Comparison of ENCODE assay signal across 23 cellular contexts in the genomic region with DNA sequence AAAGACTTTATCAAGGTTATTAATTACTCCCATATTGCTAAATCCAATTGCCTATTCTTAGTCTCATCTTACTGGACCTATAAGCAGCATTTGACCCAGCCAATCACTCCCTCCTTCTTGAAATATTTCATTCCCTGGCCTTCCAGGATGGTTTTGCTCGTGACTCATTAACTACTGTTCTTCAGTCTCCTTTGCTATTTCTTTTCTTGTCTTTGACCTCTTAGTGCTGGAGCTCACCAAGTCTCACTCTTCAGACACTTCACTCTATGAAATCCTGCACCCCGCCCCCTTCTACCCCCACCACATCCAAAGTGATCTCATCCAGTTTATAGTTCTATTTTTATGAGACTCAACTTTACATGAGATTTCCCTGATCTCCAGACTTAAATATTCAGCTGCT.
DNase-seq lines count a peak whose midpoint lies in the region; ATAC-seq and TF ChIP-seq lines count a peak whose summit lies in the region.
"Had no signal": no experiment of that assay in that cellular context is flagged by ENCODE, and none has a peak within 500 bp of the region (broad histone marks: within the 10 kb centered on the region; RNA-seq: fewer than 3 reads in every experiment).

No MANE protein-coding gene starts in this region.

- no peaks in the 10 kb centered on the region for H3K9me3 Mint-ChIP-seq in Caco-2 (ENCODE audit: unreplicated experiment)

- TF ChIP-seq POLR2A in breast epithelium (IDR thresholded peaks at IDR 0.05): no peak

- H4K20me1 ChIP-seq in mammary epithelial cell (ENCODE audit: insufficient read depth, low read length): no peaks in the 10 kb centered on the region

- WGBS in mammary epithelial cell (ENCODE audit: low coverage, missing lambda C conversion rate): 94% methylated on average over 1 of the region's 2 CpGs

- H3K36me3 ChIP-seq in mammary epithelial cell (ENCODE audit: insufficient read depth, low read length) (no peaks in the 10 kb centered on the region), breast epithelium (no peaks in the 10 kb centered on the region), Caco-2 (ENCODE audit: control insufficient read depth, insufficient read depth, low read length) (no peaks in the 10 kb centered on the region)
- H3K36me3 ChIP-seq: MG63 had no signal

- no peaks in the 10 kb centered on the region for H3K4me1 Mint-ChIP-seq in Caco-2 (ENCODE audit: low read depth, unreplicated experiment)

- TF ChIP-seq CTCF in mammary epithelial cell (conservative IDR thresholded peaks at IDR 0.05 in 1 of 2, IDR thresholded peaks at IDR 0.05 in 1 of 2; ENCODE audit: extremely low read depth in 1 of 2, insufficient read depth in 1 of 2, low read depth in 1 of 2, low read length in 2 of 2) (no peak), breast epithelium (IDR thresholded peaks at IDR 0.05) (no peak), Caco-2 (IDR thresholded peaks at IDR 0.05; ENCODE audit: insufficient read depth in 1 of 2, low read depth in 1 of 2, low read length in 1 of 2, severe bottlenecking in 1 of 2, unreplicated experiment in 1 of 2) (no peak)

- ATAC-seq in GM18870 (IDR thresholded peaks at IDR 0.05; ENCODE audit: unreplicated experiment): no peak

- peaks cover 7% of the 10 kb centered on the region for H3K4me1 ChIP-seq in mammary epithelial cell (ENCODE audit: insufficient read depth, low read length)
- no peaks in the 10 kb centered on the region for H3K4me1 ChIP-seq in breast epithelium
- no peaks in the 10 kb centered on the region for H3K4me1 ChIP-seq in Caco-2

- no TSS peak for BruUV-seq in mammary epithelial cell (replicated peaks; lab: Mats Ljungman, UMichigan)
- no TSS peak for BruUV-seq in Caco-2 (replicated peaks; lab: Mats Ljungman, UMichigan)

- POLR2A ChIA-PET in Caco-2 (lab: Charles Lee): no interaction called here

- CTCF ChIA-PET in mammary epithelial cell (lab: Charles Lee; ENCODE audit: low non-redundant PET): no interaction called here
- CTCF ChIA-PET in Caco-2 (lab: Charles Lee): no interaction called here

- intact Hi-C loops in mammary epithelial cell (cut with micrococcal nuclease): no loop called here
- intact Hi-C loops in breast epithelium (cut with DNase I; ENCODE audit: low total_unique reads): no loop called here
- intact Hi-C loops in Caco-2 (cut with micrococcal nuclease; ENCODE audit: unreplicated experiment): no loop called here

- H3K4me3 ChIP-seq in mammary epithelial cell (replicated peaks in 1 of 3; ENCODE audit: insufficient read depth in 1 of 3, low read depth in 2 of 3, low read length in 3 of 3): no peak overlapping the region
- no peak overlapping the region for H3K4me3 ChIP-seq in breast epithelium
- H3K4me3 ChIP-seq in Caco-2 (ENCODE audit: low read depth, low read length): no peak overlapping the region
- H3K4me3 ChIP-seq: MG63, PC-9 had no signal

- H3K27ac ChIP-seq in mammary epithelial cell (ENCODE audit: insufficient read depth, low read depth, low read length) (no peak overlapping the region), breast epithelium (no peak overlapping the region)
- H3K27ac ChIP-seq: 22Rv1, C4-2B, PC-9, RWPE1 had no signal

- H3K27me3 ChIP-seq in mammary epithelial cell (ENCODE audit: insufficient read depth, low read length) (no peaks in the 10 kb centered on the region), breast epithelium (no peaks in the 10 kb centered on the region), Caco-2 (replicated peaks; ENCODE audit: control insufficient read depth, insufficient read depth, low read length) (no peaks in the 10 kb centered on the region)
- H3K27me3 ChIP-seq: MG63 had no signal

- dilution Hi-C loops in mammary epithelial cell (cut with HindIII; ENCODE audit: low sequenced_read_pairs): no loop called here

- H3K9me3 ChIP-seq in mammary epithelial cell (replicated peaks; ENCODE audit: insufficient read depth, low read length): no peaks in the 10 kb centered on the region
- no peaks in the 10 kb centered on the region for H3K9me3 ChIP-seq in breast epithelium
- no peaks in the 10 kb centered on the region for H3K9me3 ChIP-seq in Caco-2
- H3K9me3 ChIP-seq: MG63, SK-N-SH had no signal

- H3K9ac ChIP-seq in mammary epithelial cell (ENCODE audit: insufficient read depth, low read length): no peak overlapping the region
- H3K9ac ChIP-seq: SK-N-SH had no signal

- DNase-seq in mammary epithelial cell (peak; percentile 28), breast epithelium (ENCODE audit: low spot score in 2 of 2) (no peak), astrocyte of the hippocampus (ENCODE audit: low read depth, low spot score) (peak; percentile 26), kidney glomerular epithelial cell (lab: John Stamatoyannopoulos, UW) (peak; percentile 24), Caco-2 (no peak), NCI-H2196 (lab: John Stamatoyannopoulos, UW; ENCODE audit: unreplicated experiment) (no peak)
- DNase-seq in activated naive CD4-positive, alpha-beta T cell treated with anti-CD3 and anti-CD28 coated beads, Interleukin-2, amount 50 U/mL, for 16 hours: no peak
- DNase-seq: ACHN, DMS53, Kasumi-1, MG63, NCI-H1417, NCI-H1694 treated with DMSO at 0.1 percent for 48 hours, NCI-H2081 treated with DMSO at 0.1 percent for 48 hours, NCI-H2171 treated with DMSO at 0.1 percent for 48 hours, NCI-H69, PC-9, SHP77 treated with DMSO at 0.1 percent for 48 hours, SK-N-SH had no signal

- no peaks in the 10 kb centered on the region for H3K79me2 ChIP-seq in mammary epithelial cell (ENCODE audit: insufficient read depth, low read length)

- no peak overlapping the region for H2AFZ ChIP-seq in mammary epithelial cell (ENCODE audit: low read depth, low read length)
- H2AFZ ChIP-seq: PC-9 had no signal

- in situ Hi-C loops in mammary epithelial cell (cut with MboI; ENCODE audit: low sequenced_read_pairs in 2 of 2): no loop called here

- no peak overlapping the region for H3K4me3 Mint-ChIP-seq in Caco-2 (ENCODE audit: unreplicated experiment)

- H3K27me3 Mint-ChIP-seq in Caco-2 (ENCODE audit: insufficient read depth, unreplicated experiment): peaks cover 11% of the 10 kb centered on the region

- no peak overlapping the region for H3K27ac Mint-ChIP-seq in Caco-2 (ENCODE audit: unreplicated experiment)

- no peak overlapping the region for H3K4me2 ChIP-seq in mammary epithelial cell (ENCODE audit: insufficient read depth, low read depth, low read length)
- H3K4me2 ChIP-seq: PC-9, SK-N-SH had no signal

- H3K36me3 Mint-ChIP-seq in Caco-2 (ENCODE audit: insufficient read depth, unreplicated experiment): no peaks in the 10 kb centered on the region

Comparison
In these comparisons a context has a peak if more than half of its experiments do, and no peak if none do; other contexts are left out.
1. DNase-seq: peak in mammary epithelial cell (single experiment), astrocyte of the hippocampus (single experiment) and kidney glomerular epithelial cell (single experiment); none in breast epithelium (0 of 2), Caco-2 (0 of 2), NCI-H2196 (single experiment) and activated naive CD4-positive, alpha-beta T cell treated with anti-CD3 and anti-CD28 coated beads, Interleukin-2, amount 50 U/mL, for 16 hours (single experiment).